Comparison of ENCODE assay signal across 8 cellular contexts in genomic region chr17:43360739-43361498, GRCh38. TPM values are rescaled to one million over a fixed set of nuclear protein-coding genes. Genes with fewer than 3 reads are reported as not detected.
A peak's percentile ranks its signal among the peaks of the same experiment; 100 is the strongest.
DNase-seq lines count a peak whose midpoint lies in the region; ATAC-seq lines count a peak whose summit lies in the region.

No MANE protein-coding gene starts in this region.

- H3K27ac ChIP-seq in cingulate gyrus (ENCODE audit: low read depth, low read length), result peak overlapping the region; percentile 100

- peak; percentile 100 for DNase-seq in A172 (ENCODE audit: low spot score)
- peak; percentile 99 for DNase-seq in NCI-H510A treated with DMSO at 0.1 percent for 48 hours (lab: John Stamatoyannopoulos, UW)
- peak; percentile 86 to 90 for DNase-seq in activated CD4-positive, alpha-beta T cell treated with anti-CD3 and anti-CD28 coated beads for 4 hours
- peak; percentile 90 to 94 for DNase-seq in left colon
- peak; percentile 72 to 88 for DNase-seq in stimulated activated CD4-positive, alpha-beta T cell treated with anti-CD3 and anti-CD28 coated beads, Interleukin-1b, Interleukin-23, amount 100 ng/mL, for 4 hours (ENCODE audit: low read depth in 2 of 2)

- intact Hi-C loops in left colon (cut with DNase I, micrococcal nuclease), result no loop called here

- ATAC-seq in GM18870 (IDR thresholded peaks at IDR 0.05; ENCODE audit: unreplicated experiment) (peak; percentile 69), HG03342 (IDR thresholded peaks at IDR 0.05; ENCODE audit: unreplicated experiment) (peak; percentile 72), left colon (peak; percentile 82)

RNA-seq across cellular contexts. Expression of gene ARL4D, which starts 37.9 kb away (rescaled TPM):
- 7.1 and 9.8 TPM in 2 replicates for total RNA-seq in A172 (2014; rRNA removed; shearing (Covaris generic))
- 1 to 10 TPM; 1.5 to 7.3 TPM for total RNA-seq in left colon

Comparison
In these comparisons a context has a peak if more than half of its experiments do, and no peak if none do; other contexts are left out.
1. Peak in every context shown above with its lines: DNase-seq, ATAC-seq and H3K27ac ChIP-seq.